1 cellular context compared by ENCODE assay signal in genomic region chr17:43369986-43370385, GRCh38.
TF ChIP-seq lines count a peak whose summit lies in the region.

No MANE protein-coding gene starts in this region.

TF ChIP-seq in HEK293T, 16 proteins besides CTCF, POLR2A, EP300 and RAD21 (continued from another document):
- no peak for TF ChIP-seq TARDBP (IDR thresholded peaks at IDR 0.05)
- no peak for TF ChIP-seq SP1 (IDR thresholded peaks at IDR 0.05)
- no peak for TF ChIP-seq L3MBTL2 (conservative IDR thresholded peaks at IDR 0.05)
- no peak for TF ChIP-seq SUZ12 (IDR thresholded peaks at IDR 0.05)
- TF ChIP-seq FOXA1 (IDR thresholded peaks at IDR 0.05), result no peak
- no peak for TF ChIP-seq HDGF (IDR thresholded peaks at IDR 0.05; ENCODE audit: borderline replicate concordance)
- no peak for TF ChIP-seq PKNOX1 (IDR thresholded peaks at IDR 0.05)
- no peak for TF ChIP-seq ELF4 (IDR thresholded peaks at IDR 0.05)
- no peak for TF ChIP-seq BHLHE40 (IDR thresholded peaks at IDR 0.05; ENCODE audit: borderline replicate concordance)
